ENCODE assay signal across 25 cellular contexts in genomic region chr6:75842732-75843131, GRCh38.
DNase-seq lines count a peak whose midpoint lies in the region; ATAC-seq, FAIRE-seq and TF ChIP-seq lines count a peak whose summit lies in the region.
"Had no signal": no experiment of that assay in that cellular context is flagged by ENCODE, and none has a peak within 500 bp of the region (broad histone marks: within the 10 kb centered on the region; RNA-seq: fewer than 3 reads in every experiment).

No MANE protein-coding gene starts in this region.

- POLR2A ChIA-PET in HepG2 (lab: Yijun Ruan, JAX), result no interaction called here

- no peak for FAIRE-seq in HepG2 (lab: Jason Lieb, UNC)
- FAIRE-seq: A204.1, D721Med, GM12891, H1 had no signal

- intact Hi-C loops in HepG2 (cut with micrococcal nuclease; ENCODE audit: unreplicated experiment), result no loop called here
- intact Hi-C loops in left lung (cut with DNase I), result no loop called here
- intact Hi-C loops in spleen (cut with DNase I; ENCODE audit: low total_unique reads), result no loop called here

- H3K4me3 Mint-ChIP-seq in HFFc6, result no peak overlapping the region
- H3K4me3 Mint-ChIP-seq: CD14-positive monocyte had no signal

- no peaks in the 10 kb centered on the region for H4K20me1 ChIP-seq in HepG2 (ENCODE audit: insufficient read depth, low read length)

- H3K4me3 ChIP-seq in liver (ENCODE audit: low read depth in 1 of 3, low read length in 3 of 3) (no peak overlapping the region), HepG2 (replicated peaks in 1 of 3; ENCODE audit: insufficient read depth in 1 of 3, low read depth in 2 of 3, low read length in 3 of 3) (no peak overlapping the region), left lung (no peak overlapping the region), spleen (no peak overlapping the region)
- H3K4me3 ChIP-seq: SK-N-MC had no signal

- H2AFZ ChIP-seq in HepG2 (ENCODE audit: low read length), result no peak overlapping the region

- TF ChIP-seq CTCF in liver (IDR thresholded peaks at IDR 0.05; ENCODE audit: low read depth, low read length, missing input control) (no peak), HepG2 (CRISPR knock-in tag; IDR thresholded peaks at IDR 0.05) (no peak), left lung (IDR thresholded peaks at IDR 0.05) (no peak), spleen (IDR thresholded peaks at IDR 0.05 in 8 of 11, conservative IDR thresholded peaks at IDR 0.05 in 3 of 11) (no peak), HFFc6 (IDR thresholded peaks at IDR 0.05) (no peak)

- no peak for DNase-seq in HepG2 (ENCODE audit: low spot score)
- peak; percentile 90 for DNase-seq in dermis blood vessel endothelial cell
- no peak for DNase-seq in left lung
- no peak for DNase-seq in spleen
- no peak for DNase-seq in hepatic stellate cell (ENCODE audit: low spot score)
- DNase-seq in LoVo (ENCODE audit: low spot score), result no peak
- no peak for DNase-seq in HFFc6
- DNase-seq: DMS79; NCI-H1092 treated with DMSO at 0.1 percent for 48 hours; NCI-H146; NCI-H2029; NCI-H226; NCI-H510A treated with DMSO at 0.1 percent for 48 hours; NCI-H748 treated with DMSO at 0.1 percent for 48 hours; NK-92 treated with Interleukin-12 subunit alpha and Interleukin-12 subunit beta, amount 100 ng/mL, for 24 hours; SHP77 treated with DMSO at 0.1 percent for 48 hours had no signal

- H3K79me2 ChIP-seq in HepG2 (ENCODE audit: insufficient read depth, low read length), result no peaks in the 10 kb centered on the region

- ATAC-seq in HepG2 (no peak), left lung (peak; percentile 26)
- ATAC-seq: HCT116 had no signal

- 81% methylated on average over 2 of the region's 2 CpGs for WGBS in liver
- 94% methylated on average over 2 of the region's 2 CpGs for WGBS in HepG2 (ENCODE audit: low lambda C conversion rate)
- 42 to 52% (median 47%) methylated on average over 2 of the region's 2 CpGs for WGBS in spleen, 5 donors

- TF ChIP-seq EP300 in HepG2 (IDR thresholded peaks at IDR 0.05; ENCODE audit: low read depth in 2 of 2, low read length in 2 of 2) (no peak), HepG2 (CRISPR knock-in tag; IDR thresholded peaks at IDR 0.05; ENCODE audit: borderline replicate concordance) (no peak)

- no peak overlapping the region for H3K27ac Mint-ChIP-seq in HFFc6
- H3K27ac Mint-ChIP-seq: CD14-positive monocyte had no signal

- in situ Hi-C loops in HepG2 (cut with HindIII; ENCODE audit: extremely low pct_ligation_motif_present, low pct_unique_long_range_greater_than_20kb), result no loop called here

- no peaks in the 10 kb centered on the region for H3K9me3 Mint-ChIP-seq in HFFc6

- H3K9me3 ChIP-seq in liver (ENCODE audit: control insufficient read depth in 4 of 4, low read length in 3 of 4) (no peaks in the 10 kb centered on the region), HepG2 (ENCODE audit: low read length) (no peaks in the 10 kb centered on the region), left lung (no peaks in the 10 kb centered on the region), spleen (no peaks in the 10 kb centered on the region)

- TF ChIP-seq RAD21 in liver (IDR thresholded peaks at IDR 0.05), result no peak
- TF ChIP-seq RAD21 in HepG2 (CRISPR knock-in tag; IDR thresholded peaks at IDR 0.05), result no peak

- no peaks in the 10 kb centered on the region for H3K27me3 Mint-ChIP-seq in HFFc6 (ENCODE audit: insufficient read depth)

- H3K4me1 ChIP-seq in liver (ENCODE audit: control insufficient read depth in 4 of 4, insufficient read depth in 4 of 4, low read length in 3 of 4) (no peaks in the 10 kb centered on the region), HepG2 (ENCODE audit: insufficient read depth, low read length) (peaks cover 9% of the 10 kb centered on the region; the same call in 1 of the 2 replicates), left lung (no peaks in the 10 kb centered on the region), spleen (no peaks in the 10 kb centered on the region)

- CTCF ChIA-PET in HepG2 (lab: Yijun Ruan, JAX; ENCODE audit: low intra/inter-chr PET ratio, low total read pairs), result no interaction called here

- no peak overlapping the region for H3K9ac ChIP-seq in liver (ENCODE audit: low read depth in 1 of 2, low read length in 2 of 2)
- no peak overlapping the region for H3K9ac ChIP-seq in HepG2 (ENCODE audit: insufficient read depth, low read depth, low read length)

- TF ChIP-seq POLR2A in HepG2 (IDR thresholded peaks at IDR 0.05; ENCODE audit: insufficient read depth in 1 of 2, low read depth in 2 of 2, low read length in 2 of 2), result no peak
- no peak for TF ChIP-seq POLR2A in spleen (IDR thresholded peaks at IDR 0.05)

- H3K4me1 Mint-ChIP-seq in HFFc6 (ENCODE audit: low read depth), result peaks cover 7% of the 10 kb centered on the region
- H3K4me1 Mint-ChIP-seq: CD14-positive monocyte had no signal

- H3K27ac ChIP-seq in liver (ENCODE audit: low read depth in 1 of 2, low read length in 2 of 2) (no peak overlapping the region), HepG2 (ENCODE audit: extremely low read length, insufficient read depth, low read length) (no peak overlapping the region), left lung (peak overlapping the region in 1 of 2 donors; percentile 1), spleen (peak overlapping the region in 5 of 8 donors; percentile 5 to 43 (median 17))
- H3K27ac ChIP-seq: RWPE1, SK-N-MC had no signal

- H3K36me3 Mint-ChIP-seq in HFFc6 (ENCODE audit: low read depth), result peaks cover 4% of the 10 kb centered on the region; the same call in 1 of the 2 replicates
- H3K36me3 Mint-ChIP-seq: CD14-positive monocyte had no signal

- no TSS peak for BruUV-seq in HepG2 (replicated peaks; lab: Mats Ljungman, UMichigan)

- H3K27me3 ChIP-seq in liver (ENCODE audit: control insufficient read depth in 4 of 4, insufficient read depth in 4 of 4, low read length in 3 of 4), result no peaks in the 10 kb centered on the region
- H3K27me3 ChIP-seq in HepG2 (ENCODE audit: control insufficient read depth in 1 of 2, insufficient read depth in 2 of 2, low read length in 2 of 2), result no peaks in the 10 kb centered on the region; a peak in 1 of 5 replicates
- H3K27me3 ChIP-seq in left lung, result no peaks in the 10 kb centered on the region
- no peaks in the 10 kb centered on the region for H3K27me3 ChIP-seq in spleen (replicated peaks in 1 of 7)

- H3K4me2 ChIP-seq in HepG2 (ENCODE audit: low read depth, low read length), result no peak overlapping the region

- H3K36me3 ChIP-seq in liver (ENCODE audit: control insufficient read depth in 4 of 4, insufficient read depth in 3 of 4, low read depth in 1 of 4, low read length in 3 of 4) (peaks cover 0 to 8% (median 1%) of the 10 kb centered on the region in 4 donors), HepG2 (replicated peaks in 1 of 2; ENCODE audit: control insufficient read depth in 1 of 2, insufficient read depth in 2 of 2, low read length in 2 of 2) (peaks cover 0 to 1% of the 10 kb centered on the region in 2 experiments; a peak in 1 of 5 replicates), left lung (peaks cover 0 to 15% of the 10 kb centered on the region in 2 donors), spleen (peaks cover 0 to 16% (median 3%) of the 10 kb centered on the region in 6 donors)

TF ChIP-seq in liver, 16 proteins besides CTCF, POLR2A, EP300 and RAD21 (continues in another document):
- TF ChIP-seq HNF4G (IDR thresholded peaks at IDR 0.05) (no peak), NR2F2 (IDR thresholded peaks at IDR 0.05) (peak; percentile 50), YY1 (IDR thresholded peaks at IDR 0.05) (peak; percentile 19)

TF ChIP-seq in HepG2, 621 proteins besides CTCF, POLR2A, EP300 and RAD21:
- no peak for TF ChIP-seq SP140L (CRISPR knock-in tag; IDR thresholded peaks at IDR 0.05; ENCODE audit: borderline replicate concordance)
- TF ChIP-seq, protein P1, sequence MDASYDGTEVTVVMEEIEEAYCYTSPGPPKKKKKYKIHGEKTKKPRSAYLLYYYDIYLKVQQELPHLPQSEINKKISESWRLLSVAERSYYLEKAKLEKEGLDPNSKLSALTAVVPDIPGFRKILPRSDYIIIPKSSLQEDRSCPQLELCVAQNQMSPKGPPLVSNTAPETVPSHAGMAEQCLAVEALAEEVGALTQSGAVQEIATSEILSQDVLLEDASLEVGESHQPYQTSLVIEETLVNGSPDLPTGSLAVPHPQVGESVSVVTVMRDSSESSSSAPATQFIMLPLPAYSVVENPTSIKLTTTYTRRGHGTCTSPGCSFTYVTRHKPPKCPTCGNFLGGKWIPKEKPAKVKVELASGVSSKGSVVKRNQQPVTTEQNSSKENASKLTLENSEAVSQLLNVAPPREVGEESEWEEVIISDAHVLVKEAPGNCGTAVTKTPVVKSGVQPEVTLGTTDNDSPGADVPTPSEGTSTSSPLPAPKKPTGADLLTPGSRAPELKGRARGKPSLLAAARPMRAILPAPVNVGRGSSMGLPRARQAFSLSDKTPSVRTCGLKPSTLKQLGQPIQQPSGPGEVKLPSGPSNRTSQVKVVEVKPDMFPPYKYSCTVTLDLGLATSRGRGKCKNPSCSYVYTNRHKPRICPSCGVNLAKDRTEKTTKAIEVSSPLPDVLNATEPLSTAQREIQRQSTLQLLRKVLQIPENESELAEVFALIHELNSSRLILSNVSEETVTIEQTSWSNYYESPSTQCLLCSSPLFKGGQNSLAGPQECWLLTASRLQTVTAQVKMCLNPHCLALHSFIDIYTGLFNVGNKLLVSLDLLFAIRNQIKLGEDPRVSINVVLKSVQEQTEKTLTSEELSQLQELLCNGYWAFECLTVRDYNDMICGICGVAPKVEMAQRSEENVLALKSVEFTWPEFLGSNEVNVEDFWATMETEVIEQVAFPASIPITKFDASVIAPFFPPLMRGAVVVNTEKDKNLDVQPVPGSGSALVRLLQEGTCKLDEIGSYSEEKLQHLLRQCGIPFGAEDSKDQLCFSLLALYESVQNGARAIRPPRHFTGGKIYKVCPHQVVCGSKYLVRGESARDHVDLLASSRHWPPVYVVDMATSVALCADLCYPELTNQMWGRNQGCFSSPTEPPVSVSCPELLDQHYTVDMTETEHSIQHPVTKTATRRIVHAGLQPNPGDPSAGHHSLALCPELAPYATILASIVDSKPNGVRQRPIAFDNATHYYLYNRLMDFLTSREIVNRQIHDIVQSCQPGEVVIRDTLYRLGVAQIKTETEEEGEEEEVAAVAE (CRISPR knock-in tag; IDR thresholded peaks at IDR 0.05; ENCODE audit: borderline replicate concordance), result no peak
- TF ChIP-seq ZNF33A (CRISPR knock-in tag; IDR thresholded peaks at IDR 0.05; ENCODE audit: borderline replicate concordance), result no peak
- no peak for TF ChIP-seq NFIC (IDR thresholded peaks at IDR 0.05; ENCODE audit: low read length)
- TF ChIP-seq ZNF543 (CRISPR knock-in tag; IDR thresholded peaks at IDR 0.05), result no peak
- no peak for TF ChIP-seq KDM6A (CRISPR knock-in tag; IDR thresholded peaks at IDR 0.05; ENCODE audit: low read depth)
- TF ChIP-seq CAMTA2 (CRISPR knock-in tag; IDR thresholded peaks at IDR 0.05; ENCODE audit: borderline replicate concordance), result no peak

Comparison
In these comparisons a context has a peak if more than half of its experiments do, and no peak if none do; other contexts are left out.
1. H3K27ac ChIP-seq: peak in spleen (5 of 8); none in liver (0 of 2) and HepG2 (single experiment).